Comparison of ENCODE assay signal across 9 cellular contexts in the genomic region with DNA sequence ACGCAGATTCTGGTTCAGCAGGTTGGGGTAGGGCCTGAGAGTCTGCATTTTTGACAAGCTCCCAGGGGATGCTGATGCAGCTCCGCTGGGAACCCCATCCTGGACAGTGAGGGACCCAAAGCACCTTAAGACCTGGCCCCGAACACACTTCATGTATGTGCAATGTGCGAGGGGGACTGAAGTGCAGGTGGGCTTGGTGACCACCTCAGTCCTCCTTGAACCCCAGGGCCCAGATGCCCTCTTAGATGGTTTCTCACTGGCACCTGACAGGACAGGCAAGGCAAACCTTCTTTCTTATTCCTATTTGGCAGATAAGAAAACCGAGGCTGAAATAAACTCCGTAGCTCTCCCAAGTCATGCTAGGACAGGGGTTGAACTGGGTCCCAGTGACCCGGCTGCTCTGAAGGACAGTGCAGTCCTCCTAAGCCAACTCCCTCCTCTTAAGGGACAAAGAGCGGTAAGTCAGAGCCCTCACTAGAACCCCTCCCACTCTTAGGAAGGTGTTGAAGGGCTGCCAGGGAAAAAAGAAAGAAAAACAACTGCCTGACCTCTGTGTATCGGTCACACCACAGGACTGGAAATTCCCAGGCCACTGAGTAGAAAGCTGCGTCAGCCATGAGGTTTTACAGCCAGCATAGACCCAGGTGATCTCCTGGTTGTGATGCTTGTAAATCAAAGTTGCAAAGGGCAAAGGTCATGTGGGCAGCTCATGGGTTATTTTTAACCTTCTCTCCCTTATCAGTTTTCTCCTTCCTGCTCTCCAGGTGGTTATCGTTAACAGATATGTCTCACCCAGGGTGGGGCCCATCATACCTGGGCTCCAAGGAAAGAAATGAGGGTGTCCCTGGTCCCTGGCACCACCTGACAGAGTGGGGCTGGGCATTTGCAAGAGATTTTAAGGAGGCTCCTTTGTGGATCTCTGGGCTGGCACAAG.
DNase-seq lines count a peak whose midpoint lies in the region; ATAC-seq and TF ChIP-seq lines count a peak whose summit lies in the region.
"Had no signal": no experiment of that assay in that cellular context is flagged by ENCODE, and none has a peak within 500 bp of the region (broad histone marks: within the 10 kb centered on the region; RNA-seq: fewer than 3 reads in every experiment).

No MANE protein-coding gene starts in this region.

- peaks cover 26% of the 10 kb centered on the region for H3K4me1 ChIP-seq in mesenchymal stem cell (ENCODE audit: control insufficient read depth, insufficient read depth, low read depth, low read length)

- in situ Hi-C loops in astrocyte of the spinal cord (cut with HindIII; ENCODE audit: low sequenced_read_pairs) = no loop called here

- peak overlapping the region; percentile 90 for H4K91ac ChIP-seq in mesenchymal stem cell (ENCODE audit: low read length)

- no peak overlapping the region for H2AFZ ChIP-seq in mesenchymal stem cell (ENCODE audit: low read depth, low read length)

- H3K27me3 ChIP-seq in mesenchymal stem cell (ENCODE audit: control insufficient read depth in 1 of 2, insufficient read depth in 1 of 2, low read length in 2 of 2) = no peaks in the 10 kb centered on the region

- H2BK15ac ChIP-seq in mesenchymal stem cell (ENCODE audit: low read depth, poor library complexity, severe bottlenecking) = peak overlapping the region; percentile 26

- no peak overlapping the region for H3K27ac ChIP-seq in mesenchymal stem cell (ENCODE audit: low read length, poor library complexity, severe bottlenecking)

- TF ChIP-seq CTCF in astrocyte of the spinal cord (IDR thresholded peaks at IDR 0.05; ENCODE audit: low read depth, low read length) = no peak

- H3K36me3 ChIP-seq in mesenchymal stem cell (ENCODE audit: control insufficient read depth in 1 of 2, insufficient read depth in 2 of 2, low read depth in 1 of 2, low read length in 2 of 2) = no peaks in the 10 kb centered on the region

- H3K4me2 ChIP-seq in mesenchymal stem cell (ENCODE audit: low read length, poor library complexity, severe bottlenecking) = no peak overlapping the region

- H2BK12ac ChIP-seq in mesenchymal stem cell (ENCODE audit: low read length in 2 of 2) = peak overlapping the region; percentile 18 to 84

- H2BK120ac ChIP-seq in mesenchymal stem cell (ENCODE audit: low read depth, low read length) = peak overlapping the region; percentile 24

- H4K8ac ChIP-seq in mesenchymal stem cell (ENCODE audit: low read length) = peak overlapping the region; percentile 31

- H3K9me3 ChIP-seq in mesenchymal stem cell (ENCODE audit: control insufficient read depth, low read length) = no peaks in the 10 kb centered on the region

- H2BK5ac ChIP-seq in mesenchymal stem cell (ENCODE audit: low read depth, low read length, poor library complexity, severe bottlenecking) = no peak overlapping the region

- H2AK5ac ChIP-seq in mesenchymal stem cell (ENCODE audit: low read length, severe bottlenecking) = peak overlapping the region; percentile 69

- 67% methylated on average over 11 of the region's 11 CpGs for WGBS in mesenchymal stem cell

- no peak overlapping the region for H3K23ac ChIP-seq in mesenchymal stem cell (ENCODE audit: low read length in 2 of 2)

- ATAC-seq in GM19467 (IDR thresholded peaks at IDR 0.05; ENCODE audit: unreplicated experiment) (peak; percentile 66), HG03521 (IDR thresholded peaks at IDR 0.05; ENCODE audit: unreplicated experiment) (peak; percentile 79)

- H3K4me3 ChIP-seq in astrocyte of the spinal cord (ENCODE audit: low read depth, low read length) (no peak overlapping the region), mesenchymal stem cell (ENCODE audit: insufficient read depth in 1 of 2, low read depth in 1 of 2, low read length in 2 of 2) (no peak overlapping the region)
- H3K4me3 ChIP-seq: skin epidermis had no signal

- peak overlapping the region; percentile 23 for H3K9ac ChIP-seq in mesenchymal stem cell (ENCODE audit: low read length)

- H3K18ac ChIP-seq in mesenchymal stem cell (ENCODE audit: low read depth in 1 of 2, low read length in 2 of 2) = peak overlapping the region in 1 of 2 experiments; percentile 55

- DNase-seq in DMS53 treated with DMSO at 0.1 percent for 48 hours (lab: John Stamatoyannopoulos, UW; ENCODE audit: unreplicated experiment) = peak; percentile 11
- DNase-seq in astrocyte of the spinal cord (ENCODE audit: low read depth, low spot score) = peak; percentile 98
- peak; percentile 96 for DNase-seq in mesenchymal stem cell
- DNase-seq in Kasumi-1 (lab: John Stamatoyannopoulos, UW) = no peak
- no peak for DNase-seq in epidermal melanocyte (ENCODE audit: insufficient read length, low spot score)
- DNase-seq in effector CD8-positive, alpha-beta T cell (lab: John Stamatoyannopoulos, UW) = no peak

- peak overlapping the region in 1 of 2 experiments; percentile 43 for H3K4ac ChIP-seq in mesenchymal stem cell (ENCODE audit: low read depth in 1 of 2, low read length in 2 of 2)

- no peaks in the 10 kb centered on the region for H3K79me1 ChIP-seq in mesenchymal stem cell (replicated peaks; ENCODE audit: low read length, poor library complexity, severe bottlenecking)

- no peak overlapping the region for H3K14ac ChIP-seq in mesenchymal stem cell (ENCODE audit: low read length in 2 of 2)

Comparison
In these comparisons a context has a peak if more than half of its experiments do, and no peak if none do; other contexts are left out.
1. DNase-seq: peak in DMS53 treated with DMSO at 0.1 percent for 48 hours (single experiment), astrocyte of the spinal cord (single experiment) and mesenchymal stem cell (single experiment); none in Kasumi-1 (0 of 2), epidermal melanocyte (single experiment) and effector CD8-positive, alpha-beta T cell (single experiment).